In genomic region chr11:7551571-7551970, GRCh38 we compare ENCODE assay signal across 16 cellular contexts. TPM values are rescaled to one million over a fixed set of nuclear protein-coding genes. Genes with fewer than 3 reads are reported as not detected.
DNase-seq lines count a peak whose midpoint lies in the region; ATAC-seq and TF ChIP-seq lines count a peak whose summit lies in the region.
"Had no signal": no experiment of that assay in that cellular context is flagged by ENCODE, and none has a peak within 500 bp of the region (broad histone marks: within the 10 kb centered on the region; RNA-seq: fewer than 3 reads in every experiment).

No MANE protein-coding gene starts in this region.

- in situ Hi-C loops in gastrocnemius medialis (cut with MboI; ENCODE audit: low sequenced_read_pairs in 4 of 4) = no loop called here

- H3K36me3 ChIP-seq in SJSA1 = no peaks in the 10 kb centered on the region
- no peaks in the 10 kb centered on the region for H3K36me3 ChIP-seq in gastrocnemius medialis
- H3K36me3 ChIP-seq in BE2C = no peaks in the 10 kb centered on the region

- intact Hi-C loops in gastrocnemius medialis (cut with DNase I; ENCODE audit: low total_unique reads) = no loop called here

- no peak for TF ChIP-seq POLR2A in gastrocnemius medialis (IDR thresholded peaks at IDR 0.05)

- peak overlapping the region; percentile 68 for H3K27ac ChIP-seq in SJSA1
- peak overlapping the region; percentile 9 to 89 (median 80) for H3K27ac ChIP-seq in gastrocnemius medialis
- H3K27ac ChIP-seq: suprapubic skin had no signal

- H3K27me3 ChIP-seq in SJSA1 (replicated peaks) = no peaks in the 10 kb centered on the region
- H3K27me3 ChIP-seq in gastrocnemius medialis = no peaks in the 10 kb centered on the region
- H3K27me3 ChIP-seq in BE2C = no peaks in the 10 kb centered on the region
- H3K27me3 ChIP-seq: suprapubic skin had no signal

- H3K4me3 ChIP-seq in SJSA1 = no peak overlapping the region
- H3K4me3 ChIP-seq in gastrocnemius medialis = no peak overlapping the region
- no peak overlapping the region for H3K4me3 ChIP-seq in BE2C (ENCODE audit: low read depth, low read length)
- H3K4me3 ChIP-seq: suprapubic skin had no signal

- DNase-seq in ELR (ENCODE audit: low read depth) = peak; percentile 50
- peak in 1 of 2 experiments; percentile 43 for DNase-seq in SJSA1 (ENCODE audit: low read depth in 1 of 2, low spot score in 2 of 2)
- DNase-seq in fibroblast of peridontal ligament (ENCODE audit: extremely low read depth) = peak; percentile 79
- no peak for DNase-seq in gastrocnemius medialis
- no peak for DNase-seq in amygdala (lab: John Stamatoyannopoulos, UW)
- DNase-seq in BE2C = no peak
- DNase-seq in T1000 (lab: John Stamatoyannopoulos, UW) = no peak
- DNase-seq: C1 segment of cervical spinal cord; caudate nucleus; DMS153; effector memory CD8-positive, alpha-beta T cell; OCI-M1; right cardiac atrium; stimulated activated CD4-positive, alpha-beta T cell treated with anti-CD3 and anti-CD28 coated beads, Interleukin-1b, Interleukin-23, amount 100 ng/mL, for 48 hours had no signal

- H3K9me3 ChIP-seq in SJSA1 (replicated peaks) = no peaks in the 10 kb centered on the region
- no peaks in the 10 kb centered on the region for H3K9me3 ChIP-seq in gastrocnemius medialis
- no peaks in the 10 kb centered on the region for H3K9me3 ChIP-seq in BE2C
- H3K9me3 ChIP-seq: suprapubic skin had no signal

- TF ChIP-seq CTCF in gastrocnemius medialis (IDR thresholded peaks at IDR 0.05 in 4 of 5, conservative IDR thresholded peaks at IDR 0.05 in 1 of 5) (no peak), BE2C (IDR thresholded peaks at IDR 0.05; ENCODE audit: low read depth, low read length) (no peak)

- peak in 1 of 2 donors; percentile 31 for ATAC-seq in gastrocnemius medialis
- ATAC-seq: effector memory CD8-positive, alpha-beta T cell; right cardiac atrium had no signal

- H3K4me1 ChIP-seq in SJSA1 (replicated peaks) (peaks cover 38% of the 10 kb centered on the region), gastrocnemius medialis (peaks cover 58 to 74% of the 10 kb centered on the region in 2 donors), BE2C (0 out of 2 replicates have a peak, but pooled peaks cover 11% of the 10 kb centered on the region)

RNA-seq across cellular contexts. Expression of gene PPFIBP2, which starts 37.8 kb away (rescaled TPM):
- total RNA-seq in SJSA1 (2014; rRNA removed; shearing (Covaris generic)) = 7.4 and 17.5 TPM in 2 replicates
- 10 to 100 TPM; 10.5 to 33.5 (median 25.4) TPM for total RNA-seq in gastrocnemius medialis
- 15.6 TPM for polyA plus RNA-seq in BE2C (2012; ENCODE audit: insufficient read depth, insufficient read length, low read depth)
- polyA plus RNA-seq: neural cell had no signal

Comparison
In these comparisons a context has a peak if more than half of its experiments do, and no peak if none do; other contexts are left out.
1. DNase-seq: peak in ELR (single experiment) and fibroblast of peridontal ligament (single experiment); none in gastrocnemius medialis (0 of 2), amygdala (0 of 56), BE2C (single experiment) and T1000 (single experiment).